ENCODE assay signal across 2 cellular contexts in genomic region chr10:5011392-5011791, GRCh38. TPM values are rescaled to one million over a fixed set of nuclear protein-coding genes. Genes with fewer than 3 reads are reported as not detected.
"Had no signal": no experiment of that assay in that cellular context is flagged by ENCODE, and none has a peak within 500 bp of the region (broad histone marks: within the 10 kb centered on the region; RNA-seq: fewer than 3 reads in every experiment).

No MANE protein-coding gene starts in this region.

RNA-seq across cellular contexts. Expression of gene AKR1C2, which starts 7.7 kb away (rescaled TPM):
- polyA plus RNA-seq: immature natural killer cell; naive thymus-derived CD4-positive, alpha-beta T cell had no signal

RNA-seq across cellular contexts. Expression of gene AKR1C1, which starts 48.2 kb away (rescaled TPM):
- polyA plus RNA-seq: immature natural killer cell; naive thymus-derived CD4-positive, alpha-beta T cell had no signal
